Comparison of ENCODE assay signal across 13 cellular contexts in genomic region chr1:243513726-243514491, GRCh38.
DNase-seq lines count a peak whose midpoint lies in the region; ATAC-seq and TF ChIP-seq lines count a peak whose summit lies in the region.
"Had no signal": no experiment of that assay in that cellular context is flagged by ENCODE, and none has a peak within 500 bp of the region (broad histone marks: within the 10 kb centered on the region; RNA-seq: fewer than 3 reads in every experiment).

No MANE protein-coding gene starts in this region.

- ATAC-seq in activated T-cell treated with anti-CD3 and anti-CD28 coated beads, Interleukin-2, amount 50 U/mL, for 4 hours = no peak
- ATAC-seq in HG03469 (IDR thresholded peaks at IDR 0.05; ENCODE audit: unreplicated experiment) = peak; percentile 65
- ATAC-seq in stimulated activated memory B cell treated with anti-CD40 and anti-IgM and Interleukin-4, amounts not matched to agents 10 μg/mL and 1 μg/mL and 100 μg/mL, for 72 hours = peak; percentile 64
- ATAC-seq: naive thymus-derived CD4-positive, alpha-beta T cell had no signal

- CTCF ChIA-PET in A673 (lab: Charles Lee) = no interaction called here

- H3K9me3 Mint-ChIP-seq in activated T-cell treated with anti-CD3 and anti-CD28 coated beads, Interleukin-2, amount 50 U/mL, for 24 hours = peaks cover 6% of the 10 kb centered on the region
- H3K9me3 Mint-ChIP-seq in activated T-cell treated with anti-CD3 and anti-CD28 coated beads, Interleukin-2, amount 50 U/mL, for 4 hours = peaks cover 4% of the 10 kb centered on the region
- H3K9me3 Mint-ChIP-seq in stimulated activated memory B cell treated with anti-CD40 and anti-IgM and Interleukin-4, amounts not matched to agents 10 μg/mL and 1 μg/mL and 100 μg/mL, for 72 hours = peaks cover 2% of the 10 kb centered on the region
- H3K9me3 Mint-ChIP-seq in osteocyte (ENCODE audit: unreplicated experiment) = peaks cover 17% of the 10 kb centered on the region

- no peak for DNase-seq in activated T-cell treated with anti-CD3 and anti-CD28 coated beads, Interleukin-2, amount 50 U/mL, for 24 hours
- DNase-seq in activated T-cell treated with anti-CD3 and anti-CD28 coated beads, Interleukin-2, amount 50 U/mL, for 4 hours = no peak
- DNase-seq in astrocyte of the spinal cord (ENCODE audit: low read depth, low spot score) (peak; percentile 83), osteocyte (ENCODE audit: extremely low spot score, unreplicated experiment) (no peak), A673 (ENCODE audit: low spot score) (no peak)
- DNase-seq in activated CD8-positive, alpha-beta memory T cell treated with anti-CD3 and anti-CD28 coated beads for 24 hours = no peak
- DNase-seq: activated effector memory CD4-positive, alpha-beta T cell treated with Interleukin-2 at 50 U/mL for 16 hours; naive thymus-derived CD4-positive, alpha-beta T cell; NCI-H1092; stimulated activated CD4-positive, alpha-beta T cell treated with anti-CD3 and anti-CD28 coated beads, Interleukin-2, amount 100 ng/mL, for 24 hours had no signal

- no peaks in the 10 kb centered on the region for H3K9me3 ChIP-seq in A673 (ENCODE audit: low read depth, low read length, poor library complexity, severe bottlenecking)

- no peaks in the 10 kb centered on the region for H3K4me1 ChIP-seq in A673 (ENCODE audit: insufficient read depth, low read length, poor library complexity, severe bottlenecking)
- H3K4me1 ChIP-seq: suprapubic skin had no signal

- no peak overlapping the region for H3K4me3 Mint-ChIP-seq in activated T-cell treated with anti-CD3 and anti-CD28 coated beads, Interleukin-2, amount 50 U/mL, for 24 hours
- no peak overlapping the region for H3K4me3 Mint-ChIP-seq in activated T-cell treated with anti-CD3 and anti-CD28 coated beads, Interleukin-2, amount 50 U/mL, for 4 hours
- H3K4me3 Mint-ChIP-seq in stimulated activated memory B cell treated with anti-CD40 and anti-IgM and Interleukin-4, amounts not matched to agents 10 μg/mL and 1 μg/mL and 100 μg/mL, for 72 hours = no peak overlapping the region
- no peak overlapping the region for H3K4me3 Mint-ChIP-seq in osteocyte (ENCODE audit: unreplicated experiment)
- H3K4me3 Mint-ChIP-seq: naive thymus-derived CD4-positive, alpha-beta T cell had no signal

- TF ChIP-seq CTCF in astrocyte of the spinal cord (IDR thresholded peaks at IDR 0.05; ENCODE audit: low read depth, low read length) (no peak), osteocyte (IDR thresholded peaks at IDR 0.05) (no peak), A673 (conservative IDR thresholded peaks at IDR 0.05; ENCODE audit: low read depth, low read length) (no peak)

- BruUV-seq in A673 (replicated peaks; lab: Mats Ljungman, UMichigan) = no TSS peak

- H3K27ac Mint-ChIP-seq in activated T-cell treated with anti-CD3 and anti-CD28 coated beads, Interleukin-2, amount 50 U/mL, for 24 hours = peak overlapping the region; percentile 27
- H3K27ac Mint-ChIP-seq in stimulated activated memory B cell treated with anti-CD40 and anti-IgM and Interleukin-4, amounts not matched to agents 10 μg/mL and 1 μg/mL and 100 μg/mL, for 72 hours = peak overlapping the region; percentile 66
- no peak overlapping the region for H3K27ac Mint-ChIP-seq in osteocyte (ENCODE audit: unreplicated experiment)

- in situ Hi-C loops in astrocyte of the spinal cord (cut with HindIII; ENCODE audit: low sequenced_read_pairs) = no loop called here

- H3K36me3 Mint-ChIP-seq in activated T-cell treated with anti-CD3 and anti-CD28 coated beads, Interleukin-2, amount 50 U/mL, for 24 hours (ENCODE audit: low read depth) = peaks cover 43% of the 10 kb centered on the region
- peaks cover 28% of the 10 kb centered on the region for H3K36me3 Mint-ChIP-seq in activated T-cell treated with anti-CD3 and anti-CD28 coated beads, Interleukin-2, amount 50 U/mL, for 4 hours (ENCODE audit: insufficient read depth)
- H3K36me3 Mint-ChIP-seq in stimulated activated memory B cell treated with anti-CD40 and anti-IgM and Interleukin-4, amounts not matched to agents 10 μg/mL and 1 μg/mL and 100 μg/mL, for 72 hours = peaks cover 46% of the 10 kb centered on the region
- H3K36me3 Mint-ChIP-seq in osteocyte (ENCODE audit: unreplicated experiment) = peaks cover 41% of the 10 kb centered on the region

- no peaks in the 10 kb centered on the region for H3K27me3 Mint-ChIP-seq in activated T-cell treated with anti-CD3 and anti-CD28 coated beads, Interleukin-2, amount 50 U/mL, for 24 hours
- H3K27me3 Mint-ChIP-seq in activated T-cell treated with anti-CD3 and anti-CD28 coated beads, Interleukin-2, amount 50 U/mL, for 4 hours (ENCODE audit: low read depth) = no peaks in the 10 kb centered on the region
- no peaks in the 10 kb centered on the region for H3K27me3 Mint-ChIP-seq in stimulated activated memory B cell treated with anti-CD40 and anti-IgM and Interleukin-4, amounts not matched to agents 10 μg/mL and 1 μg/mL and 100 μg/mL, for 72 hours
- no peaks in the 10 kb centered on the region for H3K27me3 Mint-ChIP-seq in osteocyte (ENCODE audit: unreplicated experiment)
- H3K27me3 Mint-ChIP-seq: naive thymus-derived CD4-positive, alpha-beta T cell had no signal

- intact Hi-C loops in A673 (cut with micrococcal nuclease; ENCODE audit: unreplicated experiment) = no loop called here

- H3K27me3 ChIP-seq in A673 (replicated peaks; ENCODE audit: insufficient read depth, low read depth, low read length, poor library complexity) = no peaks in the 10 kb centered on the region
- H3K27me3 ChIP-seq: suprapubic skin had no signal

- no peaks in the 10 kb centered on the region for H3K36me3 ChIP-seq in A673 (ENCODE audit: insufficient read depth, low read length, poor library complexity, severe bottlenecking)

- H3K4me3 ChIP-seq in astrocyte of the spinal cord (ENCODE audit: low read depth, low read length) = no peak overlapping the region
- H3K4me3 ChIP-seq in A673 (ENCODE audit: low read depth, low read length, poor library complexity, severe bottlenecking) = no peak overlapping the region
- H3K4me3 ChIP-seq: suprapubic skin had no signal

- POLR2A ChIA-PET in A673 (lab: Charles Lee; ENCODE audit: low non-redundant PET) = no interaction called here

- H3K4me1 Mint-ChIP-seq in activated T-cell treated with anti-CD3 and anti-CD28 coated beads, Interleukin-2, amount 50 U/mL, for 24 hours (ENCODE audit: low read depth) = peaks cover 22% of the 10 kb centered on the region
- H3K4me1 Mint-ChIP-seq in activated T-cell treated with anti-CD3 and anti-CD28 coated beads, Interleukin-2, amount 50 U/mL, for 4 hours (ENCODE audit: low read depth) = peaks cover 16% of the 10 kb centered on the region
- H3K4me1 Mint-ChIP-seq in stimulated activated memory B cell treated with anti-CD40 and anti-IgM and Interleukin-4, amounts not matched to agents 10 μg/mL and 1 μg/mL and 100 μg/mL, for 72 hours = peaks cover 29% of the 10 kb centered on the region
- peaks cover 6% of the 10 kb centered on the region for H3K4me1 Mint-ChIP-seq in osteocyte (ENCODE audit: unreplicated experiment)

- H3K27ac ChIP-seq in A673 (ENCODE audit: low read depth, low read length, poor library complexity, severe bottlenecking) = no peak overlapping the region
- H3K27ac ChIP-seq: suprapubic skin had no signal

Comparison
In these comparisons a context has a peak if more than half of its experiments do, and no peak if none do; other contexts are left out.
1. ATAC-seq: peak in HG03469 (single experiment) and stimulated activated memory B cell treated with anti-CD40 and anti-IgM and Interleukin-4, amounts not matched to agents 10 μg/mL and 1 μg/mL and 100 μg/mL, for 72 hours (single experiment); none in activated T-cell treated with anti-CD3 and anti-CD28 coated beads, Interleukin-2, amount 50 U/mL, for 4 hours (0 of 2).